2 cellular contexts compared by ENCODE assay signal in the genomic region with DNA sequence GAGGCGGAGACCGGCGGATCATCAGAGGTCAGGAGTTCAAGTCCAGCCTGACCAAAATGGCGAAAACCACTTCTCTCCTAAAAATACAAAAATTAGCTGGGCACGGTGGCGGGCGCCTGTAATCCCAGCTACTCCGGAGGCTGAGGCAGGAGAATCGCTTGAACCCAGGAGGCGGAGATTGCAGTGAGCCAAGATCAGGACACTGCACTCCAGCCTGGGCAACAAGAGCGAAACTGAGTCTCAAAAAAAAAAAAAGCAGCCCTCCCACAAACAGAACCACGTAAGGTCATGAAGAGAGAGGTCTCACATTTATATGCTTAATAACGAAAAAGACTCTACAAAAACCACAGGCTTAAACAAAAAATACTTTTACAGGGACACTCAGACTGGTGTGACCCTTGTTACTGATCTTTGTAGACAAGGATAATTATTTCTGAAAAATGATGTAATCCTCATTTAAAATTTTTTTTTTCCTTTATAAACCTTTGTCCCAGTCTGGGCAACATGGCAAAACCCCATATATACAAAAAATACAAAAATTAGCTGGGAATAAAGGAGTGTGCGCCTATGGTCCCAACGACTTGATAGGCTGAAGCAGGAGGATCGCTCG.
TF ChIP-seq lines count a peak whose summit lies in the region.

No MANE protein-coding gene starts in this region.

TF ChIP-seq in A549, 52 proteins besides CTCF, POLR2A, EP300 and RAD21 (continued from another document):
- no peak for TF ChIP-seq RNF2 (IDR thresholded peaks at IDR 0.05; ENCODE audit: borderline replicate concordance, low read depth)
- no peak for TF ChIP-seq PHF8 (IDR thresholded peaks at IDR 0.05; ENCODE audit: borderline replicate concordance, low read depth)
- no peak for TF ChIP-seq CEBPB (IDR thresholded peaks at IDR 0.05)
- no peak for TF ChIP-seq FOXS1 (CRISPR knock-in tag; IDR thresholded peaks at IDR 0.05)

TF ChIP-seq in IMR-90, 13 proteins besides CTCF, POLR2A, EP300 and RAD21 (continued from another document):
- TF ChIP-seq, protein P1, sequence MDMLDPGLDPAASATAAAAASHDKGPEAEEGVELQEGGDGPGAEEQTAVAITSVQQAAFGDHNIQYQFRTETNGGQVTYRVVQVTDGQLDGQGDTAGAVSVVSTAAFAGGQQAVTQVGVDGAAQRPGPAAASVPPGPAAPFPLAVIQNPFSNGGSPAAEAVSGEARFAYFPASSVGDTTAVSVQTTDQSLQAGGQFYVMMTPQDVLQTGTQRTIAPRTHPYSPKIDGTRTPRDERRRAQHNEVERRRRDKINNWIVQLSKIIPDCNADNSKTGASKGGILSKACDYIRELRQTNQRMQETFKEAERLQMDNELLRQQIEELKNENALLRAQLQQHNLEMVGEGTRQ (IDR thresholded peaks at IDR 0.05; ENCODE audit: low read depth, low read length), result no peak
- no peak for TF ChIP-seq MAZ (IDR thresholded peaks at IDR 0.05; ENCODE audit: borderline replicate concordance, low read depth, low read length)
- TF ChIP-seq MAFK (IDR thresholded peaks at IDR 0.05; ENCODE audit: low read depth, low read length), result no peak
- no peak for TF ChIP-seq MXI1 (IDR thresholded peaks at IDR 0.05; ENCODE audit: borderline replicate concordance, low read depth, low read length)
- no peak for TF ChIP-seq CHD1 (IDR thresholded peaks at IDR 0.05; ENCODE audit: low read depth, low read length)
- TF ChIP-seq, protein P2, sequence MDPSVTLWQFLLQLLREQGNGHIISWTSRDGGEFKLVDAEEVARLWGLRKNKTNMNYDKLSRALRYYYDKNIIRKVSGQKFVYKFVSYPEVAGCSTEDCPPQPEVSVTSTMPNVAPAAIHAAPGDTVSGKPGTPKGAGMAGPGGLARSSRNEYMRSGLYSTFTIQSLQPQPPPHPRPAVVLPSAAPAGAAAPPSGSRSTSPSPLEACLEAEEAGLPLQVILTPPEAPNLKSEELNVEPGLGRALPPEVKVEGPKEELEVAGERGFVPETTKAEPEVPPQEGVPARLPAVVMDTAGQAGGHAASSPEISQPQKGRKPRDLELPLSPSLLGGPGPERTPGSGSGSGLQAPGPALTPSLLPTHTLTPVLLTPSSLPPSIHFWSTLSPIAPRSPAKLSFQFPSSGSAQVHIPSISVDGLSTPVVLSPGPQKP (IDR thresholded peaks at IDR 0.05; ENCODE audit: borderline replicate concordance, low read depth, low read length), result no peak
- no peak for TF ChIP-seq RFX5 (IDR thresholded peaks at IDR 0.05; ENCODE audit: low read depth, low read length)
- TF ChIP-seq RCOR1 (IDR thresholded peaks at IDR 0.05; ENCODE audit: insufficient replicate concordance, low read length), result no peak
- no peak for TF ChIP-seq CEBPB (IDR thresholded peaks at IDR 0.05; ENCODE audit: low read depth, low read length)
- no peak for TF ChIP-seq SMC3 (IDR thresholded peaks at IDR 0.05; ENCODE audit: low read depth, low read length)
- no peak for TF ChIP-seq FOS (IDR thresholded peaks at IDR 0.05; ENCODE audit: low read depth, low read length)
- TF ChIP-seq NFE2L2 (IDR thresholded peaks at IDR 0.05; ENCODE audit: low read depth, low read length), result no peak
TF ChIP-seq in IMR-90: peak in this region for 0.
